In the genomic region with DNA sequence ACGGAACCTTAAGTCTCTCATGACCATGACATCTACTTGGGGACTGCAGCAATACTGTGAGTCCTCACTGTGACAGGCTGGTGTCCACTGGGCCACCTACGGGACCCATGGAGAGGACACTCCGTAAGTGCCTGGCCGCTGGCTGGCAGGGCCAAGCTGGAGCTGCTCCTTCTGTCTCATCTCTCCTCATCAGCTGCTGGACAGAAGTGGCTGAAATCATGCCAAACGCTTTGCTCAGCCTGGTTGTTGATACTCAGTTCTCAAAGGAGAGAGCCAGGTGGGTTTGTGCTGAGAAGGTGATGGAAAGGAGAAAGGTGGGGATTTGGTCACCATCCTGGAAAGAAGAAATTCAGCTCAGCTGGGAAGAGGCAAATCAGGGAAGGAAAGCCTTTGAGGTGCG, we compare ENCODE assay signal across 16 cellular contexts. TPM values are rescaled to one million over a fixed set of nuclear protein-coding genes. Genes with fewer than 3 reads are reported as not detected.
A peak's percentile ranks its signal among the peaks of the same experiment; 100 is the strongest.
DNase-seq lines count a peak whose midpoint lies in the region; TF ChIP-seq lines count a peak whose summit lies in the region.
"Had no signal": no experiment of that assay in that cellular context is flagged by ENCODE, and none has a peak within 500 bp of the region (broad histone marks: within the 10 kb centered on the region; RNA-seq: fewer than 3 reads in every experiment).

No MANE protein-coding gene starts in this region.

- H2BK5ac ChIP-seq in mesenchymal stem cell (ENCODE audit: low read depth, low read length, poor library complexity, severe bottlenecking) (no peak overlapping the region), trophoblast cell (ENCODE audit: low read depth, low read length, poor library complexity) (peak overlapping the region; percentile 27)

- intact Hi-C loops in thyroid gland (cut with DNase I) = no loop called here
- intact Hi-C loops in activated CD4-positive, alpha-beta T cell treated with anti-CD3 and anti-CD28 coated beads, Interleukin-2, amount 10 ng/mL, durations not matched to agents 24 days and 14 days (cut with micrococcal nuclease) = no loop called here

- H3K4me1 ChIP-seq in HEK293 (ENCODE audit: control insufficient read depth, insufficient read depth, low read length) = peaks cover 10% of the 10 kb centered on the region; the same call in 1 of the 2 replicates
- peaks cover 11% of the 10 kb centered on the region for H3K4me1 ChIP-seq in mesenchymal stem cell (ENCODE audit: control insufficient read depth, insufficient read depth, low read depth, low read length)
- H3K4me1 ChIP-seq in trophoblast cell (ENCODE audit: control insufficient read depth in 1 of 2, insufficient read depth in 2 of 2, low read length in 2 of 2) = peaks cover 49 to 51% of the 10 kb centered on the region in 2 experiments
- H3K4me1 ChIP-seq in thyroid gland = peaks cover 63 to 74% of the 10 kb centered on the region in 2 donors

- no peaks in the 10 kb centered on the region for H3K9me3 Mint-ChIP-seq in activated CD4-positive, alpha-beta T cell treated with anti-CD3 and anti-CD28 coated beads, Interleukin-2, amount 10 ng/mL, durations not matched to agents 24 days and 14 days
- H3K9me3 Mint-ChIP-seq: CD8-positive, alpha-beta T cell; GM23338; HFFc6; IgD-negative memory B cell had no signal

- H2BK120ac ChIP-seq in mesenchymal stem cell (ENCODE audit: low read depth, low read length) (no peak overlapping the region), trophoblast cell (ENCODE audit: insufficient read depth, low read length, poor library complexity) (peak overlapping the region; percentile 74)

- H3K4me3 Mint-ChIP-seq in activated CD4-positive, alpha-beta T cell treated with anti-CD3 and anti-CD28 coated beads, Interleukin-2, amount 10 ng/mL, durations not matched to agents 24 days and 14 days = no peak overlapping the region
- H3K4me3 Mint-ChIP-seq: B cell; CD8-positive, alpha-beta T cell; GM23338; HFFc6; IgD-negative memory B cell had no signal

- H3K18ac ChIP-seq in mesenchymal stem cell (ENCODE audit: low read depth in 1 of 2, low read length in 2 of 2) = peak overlapping the region; percentile 55 to 59
- peak overlapping the region; percentile 48 for H3K18ac ChIP-seq in trophoblast cell (ENCODE audit: low read length)

- H3K23ac ChIP-seq in mesenchymal stem cell (ENCODE audit: low read length in 2 of 2) = no peak overlapping the region
- H3K23ac ChIP-seq in trophoblast cell (ENCODE audit: low read length) = no peak overlapping the region

- H3K36me3 ChIP-seq in HEK293 (ENCODE audit: control insufficient read depth in 2 of 2, insufficient read depth in 1 of 2, low read length in 2 of 2) (no peaks in the 10 kb centered on the region), mesenchymal stem cell (ENCODE audit: control insufficient read depth in 1 of 2, insufficient read depth in 2 of 2, low read depth in 1 of 2, low read length in 2 of 2) (no peaks in the 10 kb centered on the region), trophoblast cell (ENCODE audit: control insufficient read depth in 1 of 2, insufficient read depth in 2 of 2, low read length in 2 of 2) (peaks cover 0 to 5% of the 10 kb centered on the region in 2 experiments), thyroid gland (no peaks in the 10 kb centered on the region)
- H3K36me3 ChIP-seq: BLaER1 treated with 17β-estradiol and CSF1 and Interleukin-3, amounts not matched to agents 10 nM and 100 nM had no signal

- H4K12ac ChIP-seq in trophoblast cell (ENCODE audit: low read depth, low read length) = no peak overlapping the region

- no peaks in the 10 kb centered on the region for H3K9me3 ChIP-seq in HEK293 (ENCODE audit: control insufficient read depth, insufficient read depth, low read depth, low read length)
- no peaks in the 10 kb centered on the region for H3K9me3 ChIP-seq in mesenchymal stem cell (ENCODE audit: control insufficient read depth, low read length)
- no peaks in the 10 kb centered on the region for H3K9me3 ChIP-seq in trophoblast cell (ENCODE audit: insufficient read depth, low read depth, low read length)
- H3K9me3 ChIP-seq in thyroid gland = no peaks in the 10 kb centered on the region
- H3K9me3 ChIP-seq: BLaER1 treated with 17β-estradiol and CSF1 and Interleukin-3, amounts not matched to agents 10 nM and 100 nM had no signal

- peak overlapping the region; percentile 41 for H2AK5ac ChIP-seq in mesenchymal stem cell (ENCODE audit: low read length, severe bottlenecking)
- H2AK5ac ChIP-seq in trophoblast cell (ENCODE audit: low read length) = peak overlapping the region; percentile 87

- no peak for TF ChIP-seq CTCF in HEK293 (tag by site-specific recombination; IDR thresholded peaks at IDR 0.05)
- no peak for TF ChIP-seq CTCF in thyroid gland (IDR thresholded peaks at IDR 0.05)

- peak overlapping the region; percentile 74 for H2BK15ac ChIP-seq in mesenchymal stem cell (ENCODE audit: low read depth, poor library complexity, severe bottlenecking)

- POLR2A ChIA-PET in HEK293 (lab: Yijun Ruan, JAX) = no interaction called here

- peak overlapping the region in 1 of 2 experiments; percentile 51 for H3K4ac ChIP-seq in mesenchymal stem cell (ENCODE audit: low read depth in 1 of 2, low read length in 2 of 2)
- peak overlapping the region; percentile 42 for H3K4ac ChIP-seq in trophoblast cell (ENCODE audit: low read depth, low read length)

- H3K27ac Mint-ChIP-seq in activated CD4-positive, alpha-beta T cell treated with anti-CD3 and anti-CD28 coated beads, Interleukin-2, amount 10 ng/mL, durations not matched to agents 24 days and 14 days = no peak overlapping the region
- H3K27ac Mint-ChIP-seq: B cell; CD8-positive, alpha-beta T cell; GM23338; HFFc6; IgD-negative memory B cell had no signal

- CTCF ChIA-PET in HEK293 (lab: Yijun Ruan, JAX) = interaction anchor here (1.8 to 2.8 kb wide), 2 partner anchors 16 to 67 kb away, joined by 7 to 13 read pairs; no protein-coding TSS in a partner anchor

- peaks cover 0 to 20% of the 10 kb centered on the region in 2 experiments for H3K27me3 ChIP-seq in mesenchymal stem cell (ENCODE audit: control insufficient read depth in 1 of 2, insufficient read depth in 1 of 2, low read length in 2 of 2)
- no peaks in the 10 kb centered on the region for H3K27me3 ChIP-seq in trophoblast cell (ENCODE audit: insufficient read depth, low read length)
- no peaks in the 10 kb centered on the region for H3K27me3 ChIP-seq in thyroid gland
- H3K27me3 ChIP-seq: BLaER1 treated with 17β-estradiol and CSF1 and Interleukin-3, amounts not matched to agents 10 nM and 100 nM had no signal

- H3K9ac ChIP-seq in mesenchymal stem cell (ENCODE audit: low read length) = no peak overlapping the region
- no peak overlapping the region for H3K9ac ChIP-seq in trophoblast cell (ENCODE audit: low read length)
- H3K9ac ChIP-seq: BLaER1 treated with 17β-estradiol and CSF1 and Interleukin-3, amounts not matched to agents 10 nM and 100 nM had no signal

- H3K27ac ChIP-seq in HEK293 (ENCODE audit: extremely low read depth, low read depth, low read length) = no peak overlapping the region
- H3K27ac ChIP-seq in mesenchymal stem cell (ENCODE audit: low read length, poor library complexity, severe bottlenecking) = no peak overlapping the region
- peak overlapping the region; percentile 28 for H3K27ac ChIP-seq in trophoblast cell (ENCODE audit: low read depth, low read length)
- H3K27ac ChIP-seq in thyroid gland = peak overlapping the region; percentile 15 to 64 (median 49)
- H3K27ac ChIP-seq: BLaER1 treated with 17β-estradiol and CSF1 and Interleukin-3, amounts not matched to agents 10 nM and 100 nM had no signal

- no peak overlapping the region for H3K14ac ChIP-seq in mesenchymal stem cell (ENCODE audit: low read length in 2 of 2)
- H3K14ac ChIP-seq in trophoblast cell (ENCODE audit: low read length) = peak overlapping the region; percentile 27

- peaks cover 4% of the 10 kb centered on the region for H3K4me1 Mint-ChIP-seq in activated CD4-positive, alpha-beta T cell treated with anti-CD3 and anti-CD28 coated beads, Interleukin-2, amount 10 ng/mL, durations not matched to agents 24 days and 14 days
- H3K4me1 Mint-ChIP-seq: B cell, IgD-negative memory B cell had no signal

- DNase-seq in mesenchymal stem cell = no peak
- DNase-seq in trophoblast cell = no peak
- peak; percentile 68 to 71 for DNase-seq in thyroid gland
- no peak for DNase-seq in NCI-H526 treated with DMSO at 0.1 percent for 48 hours (lab: John Stamatoyannopoulos, UW)
- DNase-seq in activated CD4-positive, alpha-beta T cell treated with anti-CD3 and anti-CD28 coated beads, Interleukin-2, amount 10 ng/mL, durations not matched to agents 24 days and 14 days = no peak
- no peak for DNase-seq in activated CD4-positive, CD25-positive, alpha-beta regulatory T cell treated with anti-CD3 and anti-CD28 coated beads, Interleukin-2, amount 50 U/mL, for 72 hours
- DNase-seq: CD8-positive, alpha-beta T cell; DMS 273 treated with DMSO at 0.1 percent for 48 hours; HCEC 1CT; HFFc6 had no signal

- no peak overlapping the region for H3K4me3 ChIP-seq in HEK293 (ENCODE audit: low read depth, low read length)
- no peak overlapping the region for H3K4me3 ChIP-seq in mesenchymal stem cell (ENCODE audit: insufficient read depth in 1 of 2, low read depth in 1 of 2, low read length in 2 of 2)
- H3K4me3 ChIP-seq in trophoblast cell (ENCODE audit: low read depth, low read length) = no peak overlapping the region
- H3K4me3 ChIP-seq in thyroid gland (replicated peaks in 1 of 3) = no peak overlapping the region
- H3K4me3 ChIP-seq: BLaER1 treated with 17β-estradiol and CSF1 and Interleukin-3, amounts not matched to agents 10 nM and 100 nM; GM23338 had no signal

- H3K36me3 Mint-ChIP-seq in activated CD4-positive, alpha-beta T cell treated with anti-CD3 and anti-CD28 coated beads, Interleukin-2, amount 10 ng/mL, durations not matched to agents 24 days and 14 days (ENCODE audit: low read depth) = no peaks in the 10 kb centered on the region
- H3K36me3 Mint-ChIP-seq: CD8-positive, alpha-beta T cell had no signal

- 95% methylated on average over 6 of the region's 6 CpGs for WGBS in mesenchymal stem cell
- no CpG with 5 or more reads among the region's 6 CpGs for WGBS in trophoblast cell (ENCODE audit: extremely low coverage, insufficient coverage, insufficient read length)
- 65 to 70% methylated on average over 3 to 6 of the region's 6 CpGs for WGBS in thyroid gland, 2 donors

- peaks cover 14% of the 10 kb centered on the region for H3K79me2 ChIP-seq in trophoblast cell (ENCODE audit: control insufficient read depth, insufficient read depth, low read length, poor library complexity)

- no peak overlapping the region for H4K8ac ChIP-seq in mesenchymal stem cell (ENCODE audit: low read length)
- H4K8ac ChIP-seq in trophoblast cell (ENCODE audit: low read depth, low read length) = peak overlapping the region; percentile 58

- H3K4me2 ChIP-seq in mesenchymal stem cell (ENCODE audit: low read length, poor library complexity, severe bottlenecking) (no peak overlapping the region), trophoblast cell (ENCODE audit: low read length) (no peak overlapping the region)
- H3K4me2 ChIP-seq: BLaER1 treated with 17β-estradiol and CSF1 and Interleukin-3, amounts not matched to agents 10 nM and 100 nM; GM23338 had no signal

- TF ChIP-seq POLR2A in thyroid gland (IDR thresholded peaks at IDR 0.05) = no peak

- peaks cover under 1% of the 10 kb centered on the region for H3K27me3 Mint-ChIP-seq in activated CD4-positive, alpha-beta T cell treated with anti-CD3 and anti-CD28 coated beads, Interleukin-2, amount 10 ng/mL, durations not matched to agents 24 days and 14 days

- H3K79me1 ChIP-seq in mesenchymal stem cell (replicated peaks; ENCODE audit: low read length, poor library complexity, severe bottlenecking) = no peaks in the 10 kb centered on the region
- peaks cover 22% of the 10 kb centered on the region for H3K79me1 ChIP-seq in trophoblast cell (ENCODE audit: low read length)

- H2AFZ ChIP-seq in mesenchymal stem cell (ENCODE audit: low read depth, low read length) (no peak overlapping the region), trophoblast cell (ENCODE audit: insufficient read depth, low read length, poor library complexity) (no peak overlapping the region)
- H2AFZ ChIP-seq: GM23338 had no signal

- peak overlapping the region; percentile 84 for H4K91ac ChIP-seq in mesenchymal stem cell (ENCODE audit: low read length)
- H4K91ac ChIP-seq in trophoblast cell (ENCODE audit: low read depth, low read length) = peak overlapping the region; percentile 54

- H2BK12ac ChIP-seq in mesenchymal stem cell (ENCODE audit: low read length in 2 of 2) = peak overlapping the region; percentile 11 to 87
- H2BK12ac ChIP-seq in trophoblast cell (ENCODE audit: low read length) = peak overlapping the region; percentile 92

RNA-seq across cellular contexts. Expression of a gene that starts 33.3 kb away (rescaled TPM):
- polyA plus RNA-seq in mesenchymal stem cell (2013, experiment 1 of 2) = 60.2 TPM
- 57.6 TPM for polyA plus RNA-seq in mesenchymal stem cell (2013, experiment 2 of 2)
- polyA plus RNA-seq in trophoblast cell (2013) = 41.9 and 43.1 TPM in 2 replicates
- total RNA-seq in thyroid gland = 100 to 1,000 TPM; 135 to 356 (median 299) TPM
- total RNA-seq in activated CD4-positive, alpha-beta T cell treated with anti-CD3 and anti-CD28 coated beads, Interleukin-2, amount 10 ng/mL, durations not matched to agents 24 days and 14 days = 3.6 and 3.9 TPM in 2 replicates
- total RNA-seq: HepG2 had no signal
- polyA plus RNA-seq: HepG2 had no signal

Comparison
In these comparisons a context has a peak if more than half of its experiments do, and no peak if none do; other contexts are left out.
1. H3K27ac ChIP-seq: peak in trophoblast cell (single experiment) and thyroid gland (3 of 3); none in HEK293 (single experiment) and mesenchymal stem cell (single experiment).
2. DNase-seq: peak in thyroid gland (2 of 2); none in mesenchymal stem cell (single experiment), trophoblast cell (0 of 2), NCI-H526 treated with DMSO at 0.1 percent for 48 hours (single experiment), activated CD4-positive, alpha-beta T cell treated with anti-CD3 and anti-CD28 coated beads, Interleukin-2, amount 10 ng/mL, durations not matched to agents 24 days and 14 days (single experiment) and activated CD4-positive, CD25-positive, alpha-beta regulatory T cell treated with anti-CD3 and anti-CD28 coated beads, Interleukin-2, amount 50 U/mL, for 72 hours (single experiment).
3. RNA of a gene that starts 33.3 kb away (total RNA-seq): 135 to 356 TPM in thyroid gland; 3.6 to 3.9 TPM in activated CD4-positive, alpha-beta T cell treated with anti-CD3 and anti-CD28 coated beads, Interleukin-2, amount 10 ng/mL, durations not matched to agents 24 days and 14 days; every median in the first group is over 10 times any median in the second.